In the genomic region with DNA sequence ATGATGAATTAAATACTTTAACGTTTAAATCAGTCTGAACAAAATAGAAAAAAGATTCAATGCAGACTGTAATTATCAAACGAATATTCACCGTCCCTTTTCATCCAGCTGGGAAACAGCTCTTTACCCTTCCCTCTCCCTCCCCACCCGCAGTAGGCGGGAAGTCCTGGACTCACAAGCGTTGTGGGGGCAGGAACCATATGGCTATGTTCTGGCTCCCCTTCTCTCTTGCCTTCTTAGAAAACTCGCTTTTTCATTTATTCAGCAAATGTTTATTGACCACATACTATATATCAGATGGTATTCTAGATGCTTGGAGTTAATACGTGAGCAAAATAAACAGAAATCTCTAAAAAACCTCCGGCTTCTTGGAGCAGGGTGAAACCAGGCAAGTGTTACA, we compare ENCODE assay signal across 8 cellular contexts. TPM values are rescaled to one million over a fixed set of nuclear protein-coding genes. Genes with fewer than 3 reads are reported as not detected.
DNase-seq lines count a peak whose midpoint lies in the region; ATAC-seq and TF ChIP-seq lines count a peak whose summit lies in the region.

No MANE protein-coding gene starts in this region.

- H3K9me3 Mint-ChIP-seq in T-helper 1 cell treated with Interleukin-12 subunit alpha and Interleukin-12 subunit beta and Interleukin-4 antibody, amounts not matched to agents 30 μg/mL and 1 μg/mL, for 36 hours = no peaks in the 10 kb centered on the region
- no peaks in the 10 kb centered on the region for H3K9me3 Mint-ChIP-seq in activated naive CD8-positive, alpha-beta T cell treated with anti-CD3 and anti-CD28 coated beads for 36 hours

- no peak for TF ChIP-seq EP300 in suprapubic skin (IDR thresholded peaks at IDR 0.05)

- H3K4me1 ChIP-seq in left lung (peaks cover 15 to 32% of the 10 kb centered on the region in 2 donors), suprapubic skin (peaks cover 28% of the 10 kb centered on the region)

- H3K27me3 ChIP-seq in left lung (no peaks in the 10 kb centered on the region), suprapubic skin (no peaks in the 10 kb centered on the region)

- ATAC-seq in left lung = no peak
- ATAC-seq in HG03354 (IDR thresholded peaks at IDR 0.05; ENCODE audit: poor library complexity, severe bottlenecking, unreplicated experiment) = no peak
- ATAC-seq in GM18858 (IDR thresholded peaks at IDR 0.05; ENCODE audit: unreplicated experiment) = no peak

- H3K4me3 ChIP-seq in left lung (peak overlapping the region; percentile 89), suprapubic skin (peak overlapping the region; percentile 90)

- no peaks in the 10 kb centered on the region for H3K36me3 Mint-ChIP-seq in T-helper 1 cell treated with Interleukin-12 subunit alpha and Interleukin-12 subunit beta and Interleukin-4 antibody, amounts not matched to agents 30 μg/mL and 1 μg/mL, for 36 hours (ENCODE audit: low read depth)
- H3K36me3 Mint-ChIP-seq in activated naive CD8-positive, alpha-beta T cell treated with anti-CD3 and anti-CD28 coated beads for 36 hours = peaks cover 11% of the 10 kb centered on the region

- TF ChIP-seq CTCF in left lung (IDR thresholded peaks at IDR 0.05) = no peak
- no peak for TF ChIP-seq CTCF in suprapubic skin (IDR thresholded peaks at IDR 0.05)

- peak overlapping the region; percentile 89 for H3K4me3 Mint-ChIP-seq in T-helper 1 cell treated with Interleukin-12 subunit alpha and Interleukin-12 subunit beta and Interleukin-4 antibody, amounts not matched to agents 30 μg/mL and 1 μg/mL, for 36 hours
- H3K4me3 Mint-ChIP-seq in activated naive CD8-positive, alpha-beta T cell treated with anti-CD3 and anti-CD28 coated beads for 36 hours = peak overlapping the region; percentile 92

- H3K36me3 ChIP-seq in left lung = no peaks in the 10 kb centered on the region
- no peaks in the 10 kb centered on the region for H3K36me3 ChIP-seq in suprapubic skin

- no peak overlapping the region for H3K27ac Mint-ChIP-seq in T-helper 1 cell treated with Interleukin-12 subunit alpha and Interleukin-12 subunit beta and Interleukin-4 antibody, amounts not matched to agents 30 μg/mL and 1 μg/mL, for 36 hours
- H3K27ac Mint-ChIP-seq in activated naive CD8-positive, alpha-beta T cell treated with anti-CD3 and anti-CD28 coated beads for 36 hours = peak overlapping the region; percentile 92

- DNase-seq in T-helper 1 cell (no peak), left lung (no peak), suprapubic skin (ENCODE audit: low spot score in 2 of 2) (no peak), NCI-H128 (lab: John Stamatoyannopoulos, UW; ENCODE audit: unreplicated experiment) (no peak)
- DNase-seq in activated naive CD8-positive, alpha-beta T cell treated with anti-CD3 and anti-CD28 coated beads for 36 hours = no peak

- peaks cover 25% of the 10 kb centered on the region for H3K4me1 Mint-ChIP-seq in T-helper 1 cell treated with Interleukin-12 subunit alpha and Interleukin-12 subunit beta and Interleukin-4 antibody, amounts not matched to agents 30 μg/mL and 1 μg/mL, for 36 hours (ENCODE audit: low read depth)
- peaks cover 33% of the 10 kb centered on the region for H3K4me1 Mint-ChIP-seq in activated naive CD8-positive, alpha-beta T cell treated with anti-CD3 and anti-CD28 coated beads for 36 hours

- H3K27me3 Mint-ChIP-seq in T-helper 1 cell treated with Interleukin-12 subunit alpha and Interleukin-12 subunit beta and Interleukin-4 antibody, amounts not matched to agents 30 μg/mL and 1 μg/mL, for 36 hours (ENCODE audit: low read depth) = peaks cover 4% of the 10 kb centered on the region
- H3K27me3 Mint-ChIP-seq in activated naive CD8-positive, alpha-beta T cell treated with anti-CD3 and anti-CD28 coated beads for 36 hours = no peaks in the 10 kb centered on the region

- intact Hi-C loops in left lung (cut with DNase I) = no loop called here

- H3K9me3 ChIP-seq in left lung (no peaks in the 10 kb centered on the region), suprapubic skin (no peaks in the 10 kb centered on the region)

- no peak for TF ChIP-seq POLR2A in suprapubic skin (IDR thresholded peaks at IDR 0.05)

- 38% methylated on average over 9 of the region's 9 CpGs for WGBS in suprapubic skin

- H3K27ac ChIP-seq in left lung = peak overlapping the region; percentile 73 to 87
- H3K27ac ChIP-seq in suprapubic skin = peak overlapping the region; percentile 92

RNA-seq across cellular contexts. Expression of a gene that starts 0.7 kb away (rescaled TPM):
- total RNA-seq in activated naive CD8-positive, alpha-beta T cell treated with anti-CD3 and anti-CD28 coated beads for 36 hours = 10 to 100 TPM; 20.8 to 21.3 TPM
- total RNA-seq in left lung = 10 to 100 TPM; 26.7 to 27.9 TPM
- total RNA-seq in suprapubic skin = 10 to 100 TPM; 26.3 to 61.4 (median 37.3) TPM

RNA-seq across cellular contexts. Expression of a gene that starts 25.7 kb away (rescaled TPM):
- total RNA-seq in activated naive CD8-positive, alpha-beta T cell treated with anti-CD3 and anti-CD28 coated beads for 36 hours = 10 to 100 TPM; 27.9 to 30.3 TPM
- 10 to 100 TPM; 42.3 to 73.8 TPM for total RNA-seq in left lung
- 10 to 100 TPM; 18.3 to 33.1 (median 23.6) TPM for total RNA-seq in suprapubic skin
